Comparison of ENCODE assay signal across 19 cellular contexts in genomic region chr19:14463747-14464146, GRCh38. TPM values are rescaled to one million over a fixed set of nuclear protein-coding genes. Genes with fewer than 3 reads are reported as not detected.
DNase-seq lines count a peak whose midpoint lies in the region; ATAC-seq and TF ChIP-seq lines count a peak whose summit lies in the region.
"Had no signal": no experiment of that assay in that cellular context is flagged by ENCODE, and none has a peak within 500 bp of the region (broad histone marks: within the 10 kb centered on the region; RNA-seq: fewer than 3 reads in every experiment).

No MANE protein-coding gene starts in this region.

- no peak overlapping the region for H3K4me3 Mint-ChIP-seq in stimulated activated naive B cell treated with anti-CD40 and anti-IgM and Interleukin-4, amounts not matched to agents 10 μg/mL and 1 μg/mL and 100 μg/mL, for 72 hours
- H3K4me3 Mint-ChIP-seq in GM23338 = no peak overlapping the region
- H3K4me3 Mint-ChIP-seq: CD4-positive, alpha-beta memory T cell; H9 had no signal

- peaks cover 13% of the 10 kb centered on the region; the same call in 1 of the 2 replicates for H3K36me3 ChIP-seq in GM23338 (ENCODE audit: insufficient read depth)

- H3K9me3 Mint-ChIP-seq in stimulated activated naive B cell treated with anti-CD40 and anti-IgM and Interleukin-4, amounts not matched to agents 10 μg/mL and 1 μg/mL and 100 μg/mL, for 72 hours = no peaks in the 10 kb centered on the region
- H3K9me3 Mint-ChIP-seq in GM23338 = no peaks in the 10 kb centered on the region
- H3K9me3 Mint-ChIP-seq: H9 had no signal

- no peak overlapping the region for H3K27ac ChIP-seq in GM23338 (ENCODE audit: low read depth)

- ATAC-seq in left ventricle myocardium superior = no peak
- peak; percentile 7 for ATAC-seq in esophagus mucosa
- ATAC-seq in stimulated activated naive B cell treated with anti-CD40 and anti-IgM and Interleukin-4, amounts not matched to agents 10 μg/mL and 1 μg/mL and 100 μg/mL, for 72 hours (replicated peaks) = no peak
- ATAC-seq in GM23338 = no peak
- ATAC-seq: HCT116 had no signal

- intact Hi-C loops in left ventricle myocardium superior (cut with micrococcal nuclease) = no loop called here
- intact Hi-C loops in cardiac septum (cut with DNase I) = no loop called here

- H3K27ac Mint-ChIP-seq in stimulated activated naive B cell treated with anti-CD40 and anti-IgM and Interleukin-4, amounts not matched to agents 10 μg/mL and 1 μg/mL and 100 μg/mL, for 72 hours = peak overlapping the region; percentile 37
- H3K27ac Mint-ChIP-seq in GM23338 = no peak overlapping the region
- H3K27ac Mint-ChIP-seq: H9 had no signal

- peak; percentile 23 for DNase-seq in left ventricle myocardium superior
- no peak for DNase-seq in cardiac septum (ENCODE audit: low spot score)
- no peak for DNase-seq in stimulated activated naive B cell treated with anti-CD40 and anti-IgM and Interleukin-4, amounts not matched to agents 10 μg/mL and 1 μg/mL and 100 μg/mL, for 72 hours
- DNase-seq in GM23338 (ENCODE audit: low spot score) = no peak
- DNase-seq in NCI-H524 treated with DMSO at 0.1 percent for 48 hours (lab: John Stamatoyannopoulos, UW) = no peak
- DNase-seq: 8988T; C1 segment of cervical spinal cord; Calu3; CD4-positive, alpha-beta memory T cell; COR-L47; DMS53; DMS79 treated with DMSO at 0.1 percent for 48 hours; GF-D8; H9 had no signal

- no peaks in the 10 kb centered on the region; the same call in none of the 2 replicates for H4K20me1 ChIP-seq in GM23338 (replicated peaks; ENCODE audit: insufficient read depth)

- no peaks in the 10 kb centered on the region for H3K27me3 Mint-ChIP-seq in stimulated activated naive B cell treated with anti-CD40 and anti-IgM and Interleukin-4, amounts not matched to agents 10 μg/mL and 1 μg/mL and 100 μg/mL, for 72 hours
- peaks cover 4% of the 10 kb centered on the region for H3K27me3 Mint-ChIP-seq in GM23338 (ENCODE audit: insufficient read depth, low read depth, poor library complexity)
- H3K27me3 Mint-ChIP-seq: CD4-positive, alpha-beta memory T cell had no signal

- no peaks in the 10 kb centered on the region for H3K79me2 ChIP-seq in GM23338 (replicated peaks; ENCODE audit: insufficient read depth)

- TF ChIP-seq CTCF in GM23338 (conservative IDR thresholded peaks at IDR 0.05; ENCODE audit: low read depth in 2 of 2) = no peak

- no peaks in the 10 kb centered on the region for H3K4me1 ChIP-seq in GM23338 (ENCODE audit: insufficient read depth)

- H3K4me1 Mint-ChIP-seq in stimulated activated naive B cell treated with anti-CD40 and anti-IgM and Interleukin-4, amounts not matched to agents 10 μg/mL and 1 μg/mL and 100 μg/mL, for 72 hours = peaks cover 0 to 10% of the 10 kb centered on the region in 2 donors
- H3K4me1 Mint-ChIP-seq in GM23338 = no peaks in the 10 kb centered on the region
- H3K4me1 Mint-ChIP-seq: H9 had no signal

- no peak overlapping the region for H3K4me2 ChIP-seq in GM23338

- no peak overlapping the region for H2AFZ ChIP-seq in GM23338

- H3K36me3 Mint-ChIP-seq in stimulated activated naive B cell treated with anti-CD40 and anti-IgM and Interleukin-4, amounts not matched to agents 10 μg/mL and 1 μg/mL and 100 μg/mL, for 72 hours = peaks cover 49 to 56% of the 10 kb centered on the region in 2 donors
- H3K36me3 Mint-ChIP-seq in GM23338 (ENCODE audit: low read depth) = peaks cover 43% of the 10 kb centered on the region

- H3K27me3 ChIP-seq in GM23338 (ENCODE audit: insufficient read depth) = no peaks in the 10 kb centered on the region

- H3K9me2 ChIP-seq in GM23338 (ENCODE audit: insufficient read depth) = no peaks in the 10 kb centered on the region

- H3K4me3 ChIP-seq in GM23338 = no peak overlapping the region

- H3F3A ChIP-seq in GM23338 (replicated peaks; ENCODE audit: low read depth) = no peaks in the 10 kb centered on the region

TF ChIP-seq in GM23338, 12 proteins besides CTCF, POLR2A, EP300 and RAD21 (continues in another document):
- no peak for TF ChIP-seq POLR2AphosphoS5 (IDR thresholded peaks at IDR 0.05; ENCODE audit: low read depth)
- TF ChIP-seq, protein P1, sequence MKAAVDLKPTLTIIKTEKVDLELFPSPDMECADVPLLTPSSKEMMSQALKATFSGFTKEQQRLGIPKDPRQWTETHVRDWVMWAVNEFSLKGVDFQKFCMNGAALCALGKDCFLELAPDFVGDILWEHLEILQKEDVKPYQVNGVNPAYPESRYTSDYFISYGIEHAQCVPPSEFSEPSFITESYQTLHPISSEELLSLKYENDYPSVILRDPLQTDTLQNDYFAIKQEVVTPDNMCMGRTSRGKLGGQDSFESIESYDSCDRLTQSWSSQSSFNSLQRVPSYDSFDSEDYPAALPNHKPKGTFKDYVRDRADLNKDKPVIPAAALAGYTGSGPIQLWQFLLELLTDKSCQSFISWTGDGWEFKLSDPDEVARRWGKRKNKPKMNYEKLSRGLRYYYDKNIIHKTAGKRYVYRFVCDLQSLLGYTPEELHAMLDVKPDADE (IDR thresholded peaks at IDR 0.05) = no peak
- no peak for TF ChIP-seq ZNF331 (CRISPR knock-in tag; IDR thresholded peaks at IDR 0.05; ENCODE audit: low read depth)
- TF ChIP-seq REST (IDR thresholded peaks at IDR 0.05; ENCODE audit: unreplicated experiment) = no peak
- TF ChIP-seq CREB1 (CRISPR knock-in tag; IDR thresholded peaks at IDR 0.05; ENCODE audit: low read depth) = no peak
- no peak for TF ChIP-seq ZNF114 (CRISPR knock-in tag; IDR thresholded peaks at IDR 0.05)
- no peak for TF ChIP-seq EZH2phosphoT487 (IDR thresholded peaks at IDR 0.05; ENCODE audit: unreplicated experiment)
- TF ChIP-seq EZH2 (IDR thresholded peaks at IDR 0.05; ENCODE audit: low read depth, unreplicated experiment) = no peak
- TF ChIP-seq JUNB (IDR thresholded peaks at IDR 0.05; ENCODE audit: unreplicated experiment) = no peak

RNA-seq across cellular contexts. Expression of gene PTGER1, which starts 11.4 kb away (rescaled TPM):
- total RNA-seq in left ventricle myocardium superior = not detected
- not detected for total RNA-seq in cardiac septum
- total RNA-seq in esophagus mucosa = 0.44 TPM
- 1.2 TPM in 1 of 2 replicates, not detected in the other for total RNA-seq in GM23338 (2014; rRNA removed; shearing (Covaris generic))
- 0.56 and 0.57 TPM in 2 replicates for polyA plus RNA-seq in GM23338 (2016; fragmentation: Nextera tagmentation; extraction: Ambion mirVana)
- total RNA-seq: A673; CD4-positive, alpha-beta memory T cell; Daoy; H4 had no signal
- polyA plus RNA-seq: CD4-positive, alpha-beta memory T cell had no signal

RNA-seq across cellular contexts. Expression of gene PKN1, which starts 30.6 kb away (rescaled TPM):
- 162 TPM for total RNA-seq in left ventricle myocardium superior
- total RNA-seq in cardiac septum = 136 TPM
- 10.5 TPM for total RNA-seq in esophagus mucosa
- total RNA-seq in GM23338 (2014; rRNA removed; shearing (Covaris generic)) = 147 and 201 TPM in 2 replicates
- polyA plus RNA-seq in GM23338 (2016; fragmentation: Nextera tagmentation; extraction: Ambion mirVana) = 86.8 and 106 TPM in 2 replicates

RNA-seq across cellular contexts. Expression of gene GIPC1, which starts 32.2 kb away (rescaled TPM):
- total RNA-seq in left ventricle myocardium superior = 55.9 TPM
- total RNA-seq in cardiac septum = 49.5 TPM
- 254 TPM for total RNA-seq in esophagus mucosa
- 92.3 and 106 TPM in 2 replicates for total RNA-seq in GM23338 (2014; rRNA removed; shearing (Covaris generic))
- 50.9 and 51.6 TPM in 2 replicates for polyA plus RNA-seq in GM23338 (2016; fragmentation: Nextera tagmentation; extraction: Ambion mirVana)

RNA-seq across cellular contexts. Expression of gene DDX39A, which starts 44.6 kb away (rescaled TPM):
- total RNA-seq in left ventricle myocardium superior = 32.4 TPM
- total RNA-seq in cardiac septum = 26.7 TPM
- total RNA-seq in esophagus mucosa = 59.6 TPM
- 156 and 196 TPM in 2 replicates for total RNA-seq in GM23338 (2014; rRNA removed; shearing (Covaris generic))
- 185 and 195 TPM in 2 replicates for polyA plus RNA-seq in GM23338 (2016; fragmentation: Nextera tagmentation; extraction: Ambion mirVana)

RNA-seq across cellular contexts. Expression of gene DNAJB1, which starts 54.5 kb away (rescaled TPM):
- total RNA-seq in left ventricle myocardium superior (47.9 TPM), cardiac septum (61.6 TPM), esophagus mucosa (337 TPM)
- 53.3 TPM in 2 replicates for total RNA-seq in GM23338 (2014; rRNA removed; shearing (Covaris generic))
- polyA plus RNA-seq in GM23338 (2016; fragmentation: Nextera tagmentation; extraction: Ambion mirVana) = 43.2 and 44.0 TPM in 2 replicates

Comparison
In these comparisons a context has a peak if more than half of its experiments do, and no peak if none do; other contexts are left out.
1. RNA of gene PKN1, which starts 30.6 kb away (total RNA-seq): 147 to 201 TPM in GM23338, 162 TPM in left ventricle myocardium superior (single experiment) and 136 TPM in cardiac septum (single experiment); 10.5 TPM in esophagus mucosa (single experiment); every median in the first group is over 10 times any median in the second.